22 cellular contexts compared by ENCODE assay signal in genomic region chr11:30451642-30452041, GRCh38.
"Had no signal": no experiment of that assay in that cellular context is flagged by ENCODE, and none has a peak within 500 bp of the region (broad histone marks: within the 10 kb centered on the region; RNA-seq: fewer than 3 reads in every experiment).

No MANE protein-coding gene starts in this region.

- H3K27ac ChIP-seq: colonic mucosa, parathyroid adenoma, prostate gland, right lobe of liver, suprapubic skin, thyroid gland, uterus had no signal

- H3K9me3 ChIP-seq: colonic mucosa, prostate gland, right lobe of liver, suprapubic skin, thyroid gland, uterus had no signal

- DNase-seq: colonic mucosa; dermis blood vessel endothelial cell; erythroblast; foreskin melanocyte; head of caudate nucleus; hippocampal formation; kidney glomerular epithelial cell; left ventricle myocardium superior; mesenchymal stem cell; naive B cell; retina; right lobe of liver; stimulated activated CD4-positive, alpha-beta T cell treated with anti-CD3 and anti-CD28 coated beads, Interleukin-4, amount 100 ng/mL, for 1 hour; stimulated activated CD8-positive, alpha-beta memory T cell treated with anti-CD3 and anti-CD28 coated beads, Interleukin-4, amount 100 ng/mL, for 48 hours; stimulated activated naive CD8-positive, alpha-beta T cell treated with anti-CD3 and anti-CD28 coated beads, Interleukin-15, Interleukin-2, amounts not matched to agents 100 U/mL and 50 U/mL, for 24 hours; thyroid gland; uterus had no signal

- H3K36me3 ChIP-seq: colonic mucosa, prostate gland, right lobe of liver, suprapubic skin, thyroid gland, uterus had no signal

- H3K4me3 ChIP-seq: colonic mucosa, lung, prostate gland, right lobe of liver, suprapubic skin, thyroid gland, uterus had no signal

- H3K4me1 ChIP-seq: colonic mucosa, suprapubic skin, uterus had no signal

- ATAC-seq: left ventricle myocardium superior; stimulated activated effector memory CD8-positive, alpha-beta T cell treated with anti-CD3 and anti-CD28 coated beads, Interleukin-12 subunit alpha, Interleukin-12 subunit beta, amount 100 ng/mL, for 72 hours; stimulated activated naive CD8-positive, alpha-beta T cell treated with anti-CD3 and anti-CD28 coated beads, Interleukin-15, Interleukin-2, amounts not matched to agents 100 U/mL and 50 U/mL, for 24 hours had no signal

- H3K27me3 ChIP-seq: colonic mucosa, right lobe of liver, suprapubic skin, thyroid gland, uterus had no signal
